In genomic region chr18:3319399-3319798, GRCh38 we compare ENCODE assay signal across 19 cellular contexts. TPM values are rescaled to one million over a fixed set of nuclear protein-coding genes. Genes with fewer than 3 reads are reported as not detected.
DNase-seq lines count a peak whose midpoint lies in the region; ATAC-seq lines count a peak whose summit lies in the region.
"Had no signal": no experiment of that assay in that cellular context is flagged by ENCODE, and none has a peak within 500 bp of the region (broad histone marks: within the 10 kb centered on the region; RNA-seq: fewer than 3 reads in every experiment).

No MANE protein-coding gene starts in this region.

- peak overlapping the region; percentile 73 for H3K4me3 Mint-ChIP-seq in activated T-helper 17 cell treated with anti-CD3 and anti-CD28 coated beads, Interleukin-2, amount 50 U/mL, for 72 hours
- no peak overlapping the region for H3K4me3 Mint-ChIP-seq in stimulated activated naive B cell treated with anti-CD40 and anti-IgM and Interleukin-4, amounts not matched to agents 10 μg/mL and 1 μg/mL and 100 μg/mL, for 72 hours
- H3K4me3 Mint-ChIP-seq: GM23338 had no signal

- DNase-seq in stimulated activated CD4-positive, alpha-beta T cell treated with anti-CD3 and anti-CD28 coated beads, Interleukin-1b, Interleukin-23, amount 100 ng/mL, for 48 hours = peak; percentile 22
- DNase-seq in stimulated activated CD4-positive, alpha-beta T cell treated with anti-CD3 and anti-CD28 coated beads, Interleukin-12 subunit alpha, Interleukin-12 subunit beta, amount 100 ng/mL, for 4 hours = no peak
- no peak for DNase-seq in stimulated activated naive B cell treated with anti-CD40 and anti-IgM and Interleukin-4, amounts not matched to agents 10 μg/mL and 1 μg/mL and 100 μg/mL, for 72 hours
- no peak for DNase-seq in hippocampal formation (lab: John Stamatoyannopoulos, UW)
- no peak for DNase-seq in NCI-H187 treated with DMSO at 0.1 percent for 48 hours (lab: John Stamatoyannopoulos, UW)
- DNase-seq: activated gamma-delta T cell treated with Interleukin-2 at 50 U/mL for 16 hours, BE2C, foreskin fibroblast, GF-D8, KG1, left colon, NCI-H1092, NCI-H2081 treated with DMSO at 0.1 percent for 48 hours, NCI-H526, testis had no signal

- H3K4me1 Mint-ChIP-seq in activated T-helper 17 cell treated with anti-CD3 and anti-CD28 coated beads, Interleukin-2, amount 50 U/mL, for 72 hours = peaks cover 18% of the 10 kb centered on the region
- H3K4me1 Mint-ChIP-seq in stimulated activated naive B cell treated with anti-CD40 and anti-IgM and Interleukin-4, amounts not matched to agents 10 μg/mL and 1 μg/mL and 100 μg/mL, for 72 hours = peaks cover 16 to 17% of the 10 kb centered on the region in 2 donors

- no peaks in the 10 kb centered on the region for H3K9me3 Mint-ChIP-seq in activated T-helper 17 cell treated with anti-CD3 and anti-CD28 coated beads, Interleukin-2, amount 50 U/mL, for 72 hours
- H3K9me3 Mint-ChIP-seq in stimulated activated naive B cell treated with anti-CD40 and anti-IgM and Interleukin-4, amounts not matched to agents 10 μg/mL and 1 μg/mL and 100 μg/mL, for 72 hours = no peaks in the 10 kb centered on the region

- peak overlapping the region; percentile 75 for H3K27ac Mint-ChIP-seq in activated T-helper 17 cell treated with anti-CD3 and anti-CD28 coated beads, Interleukin-2, amount 50 U/mL, for 72 hours
- peak overlapping the region; percentile 69 for H3K27ac Mint-ChIP-seq in stimulated activated naive B cell treated with anti-CD40 and anti-IgM and Interleukin-4, amounts not matched to agents 10 μg/mL and 1 μg/mL and 100 μg/mL, for 72 hours
- H3K27ac Mint-ChIP-seq: GM23338 had no signal

- peaks cover 7% of the 10 kb centered on the region for H3K27me3 Mint-ChIP-seq in activated T-helper 17 cell treated with anti-CD3 and anti-CD28 coated beads, Interleukin-2, amount 50 U/mL, for 72 hours
- H3K27me3 Mint-ChIP-seq in stimulated activated naive B cell treated with anti-CD40 and anti-IgM and Interleukin-4, amounts not matched to agents 10 μg/mL and 1 μg/mL and 100 μg/mL, for 72 hours = peaks cover 0 to 7% of the 10 kb centered on the region in 2 donors

- peak; percentile 77 for ATAC-seq in HG02610 (IDR thresholded peaks at IDR 0.05; ENCODE audit: unreplicated experiment)
- peak; percentile 86 for ATAC-seq in activated T-helper 17 cell treated with anti-CD3 and anti-CD28 coated beads, Interleukin-2, amount 50 U/mL, for 72 hours (replicated peaks)
- peak in 1 of 2 donors; percentile 36 for ATAC-seq in stimulated activated naive B cell treated with anti-CD40 and anti-IgM and Interleukin-4, amounts not matched to agents 10 μg/mL and 1 μg/mL and 100 μg/mL, for 72 hours (replicated peaks)
- ATAC-seq: GM23338, left colon, PC-3 had no signal

- H3K36me3 Mint-ChIP-seq in activated T-helper 17 cell treated with anti-CD3 and anti-CD28 coated beads, Interleukin-2, amount 50 U/mL, for 72 hours (ENCODE audit: low read depth) = no peaks in the 10 kb centered on the region
- peaks cover 0 to 3% of the 10 kb centered on the region in 2 donors for H3K36me3 Mint-ChIP-seq in stimulated activated naive B cell treated with anti-CD40 and anti-IgM and Interleukin-4, amounts not matched to agents 10 μg/mL and 1 μg/mL and 100 μg/mL, for 72 hours

RNA-seq across cellular contexts. Expression of gene MYL12B, which starts 57.5 kb away (rescaled TPM):
- total RNA-seq in activated T-helper 17 cell treated with anti-CD3 and anti-CD28 coated beads, Interleukin-2, amount 50 U/mL, for 72 hours = 100 to 1,000 TPM; 206 to 271 TPM
